ENCODE assay signal across 9 cellular contexts in genomic region chr10:119658274-119658673, GRCh38. TPM values are rescaled to one million over a fixed set of nuclear protein-coding genes. Genes with fewer than 3 reads are reported as not detected.
A peak's percentile ranks its signal among the peaks of the same experiment; 100 is the strongest.
DNase-seq lines count a peak whose midpoint lies in the region; ATAC-seq, FAIRE-seq and TF ChIP-seq lines count a peak whose summit lies in the region.
"Had no signal": no experiment of that assay in that cellular context is flagged by ENCODE, and none has a peak within 500 bp of the region (broad histone marks: within the 10 kb centered on the region; RNA-seq: fewer than 3 reads in every experiment).

No MANE protein-coding gene starts in this region.

- H2BK12ac ChIP-seq in H1 (ENCODE audit: low read depth, low read length), result peak overlapping the region; percentile 91

- H3K27me3 ChIP-seq in H1 (replicated peaks in 1 of 4; ENCODE audit: control insufficient read depth in 3 of 4, extremely low read depth in 1 of 4, insufficient read depth in 3 of 4, low read length in 3 of 4) (no peaks in the 10 kb centered on the region), WERI-Rb-1 (ENCODE audit: insufficient read depth, low read depth, severe bottlenecking) (peaks cover under 1% of the 10 kb centered on the region)

- ATAC-seq in HG02642 (IDR thresholded peaks at IDR 0.05; ENCODE audit: poor library complexity, unreplicated experiment), result no peak
- no peak for ATAC-seq in GM18867 (IDR thresholded peaks at IDR 0.05; ENCODE audit: unreplicated experiment)
- ATAC-seq in GM19455 (IDR thresholded peaks at IDR 0.05; ENCODE audit: unreplicated experiment), result no peak

- H3K18ac ChIP-seq in H1 (ENCODE audit: extremely low read depth, low read length), result no peak overlapping the region

- 0 out of 2 replicates have a peak overlapping the region, but pooled peaks have one; percentile 11 for H2BK20ac ChIP-seq in H1 (ENCODE audit: low read length)

- FAIRE-seq in H1 (lab: Jason Lieb, UNC), result no peak

- TF ChIP-seq CTCF in H1 (IDR thresholded peaks at IDR 0.05; ENCODE audit: control extremely low read depth in 1 of 3, insufficient read depth in 1 of 3, low read depth in 1 of 3, low read length in 3 of 3), result no peak
- no peak for TF ChIP-seq CTCF in WERI-Rb-1 (IDR thresholded peaks at IDR 0.05; ENCODE audit: low read depth, low read length)

- H3K79me1 ChIP-seq in H1 (ENCODE audit: low read depth, low read length), result peaks cover 2% of the 10 kb centered on the region

- peaks cover 0 to 1% of the 10 kb centered on the region in 2 experiments for H4K20me1 ChIP-seq in H1 (replicated peaks in 1 of 2; ENCODE audit: control insufficient read depth in 1 of 2, insufficient read depth in 2 of 2, low read length in 2 of 2)

- H3K4me3 ChIP-seq in H1 (ENCODE audit: extremely low read depth in 1 of 4, insufficient read depth in 2 of 4, low read depth in 3 of 4, low read length in 4 of 4) (no peak overlapping the region), mesodermal cell (ENCODE audit: extremely low read depth, insufficient read depth, low read length, poor library complexity, severe bottlenecking) (no peak overlapping the region), WERI-Rb-1 (ENCODE audit: low read depth, low read length) (no peak overlapping the region)

- H4K8ac ChIP-seq in H1 (ENCODE audit: extremely low read depth, insufficient read depth, low read length), result peak overlapping the region; percentile 28; the same call in 1 of the 2 replicates

- H3K14ac ChIP-seq in H1 (ENCODE audit: insufficient read length), result no peak overlapping the region

- H3K27ac ChIP-seq in H1 (ENCODE audit: low read depth, low read length), result peak overlapping the region; percentile 1; the same call in 1 of the 2 replicates
- H3K27ac ChIP-seq in mesodermal cell (ENCODE audit: low read depth, low read length, severe bottlenecking), result peak overlapping the region; percentile 63
- no peak overlapping the region for H3K27ac ChIP-seq in WERI-Rb-1
- H3K27ac ChIP-seq: neutrophil had no signal

- H2BK15ac ChIP-seq in H1 (ENCODE audit: low read length), result 0 out of 2 replicates have a peak overlapping the region, but pooled peaks have one; percentile 63

- TF ChIP-seq EP300 in H1 (IDR thresholded peaks at IDR 0.05; ENCODE audit: borderline replicate concordance in 1 of 2, low read depth in 2 of 2, low read length in 2 of 2), result no peak

- H3K56ac ChIP-seq in H1 (replicated peaks; ENCODE audit: insufficient read length, low read depth, low read length), result no peak overlapping the region

- H4K5ac ChIP-seq in H1 (ENCODE audit: insufficient read length, low read depth, low read length), result no peak overlapping the region

- CTCF ChIA-PET in H1 (lab: Charles Lee; ENCODE audit: partially characterized antibody), result interaction anchor here (1.0 to 2.7 kb wide), 8 partner anchors 9 to 56 kb away, joined by 3 to 9 read pairs (median 6); no protein-coding TSS in a partner anchor

- no peak overlapping the region for H3K4me2 ChIP-seq in H1 (ENCODE audit: insufficient read depth in 1 of 2, low read depth in 2 of 2, low read length in 2 of 2)

- peaks cover 0 to 8% of the 10 kb centered on the region in 2 experiments; a peak in 1 of 4 replicates for H3K79me2 ChIP-seq in H1 (ENCODE audit: control insufficient read depth in 1 of 2, insufficient read depth in 2 of 2, low read length in 2 of 2)

- no peaks in the 10 kb centered on the region for H3K36me3 ChIP-seq in H1 (ENCODE audit: control insufficient read depth in 2 of 4, insufficient read depth in 4 of 4, low read length in 3 of 4)
- H3K36me3 ChIP-seq in mesodermal cell (ENCODE audit: control insufficient read depth, insufficient read depth, low read length), result peaks cover 77% of the 10 kb centered on the region
- H3K36me3 ChIP-seq in WERI-Rb-1, result no peaks in the 10 kb centered on the region
- H3K36me3 ChIP-seq: neutrophil had no signal

- peak overlapping the region; percentile 84; the same call in 1 of the 2 replicates for H2AK5ac ChIP-seq in H1 (ENCODE audit: low read depth, low read length)

- no peaks in the 10 kb centered on the region for H3K23me2 ChIP-seq in H1 (ENCODE audit: low read depth, low read length)

- peak overlapping the region; percentile 8; the same call in 1 of the 2 replicates for H2BK5ac ChIP-seq in H1 (ENCODE audit: low read depth, low read length)

- peak overlapping the region; percentile 29 for H4K91ac ChIP-seq in H1 (replicated peaks; ENCODE audit: insufficient read length, low read length)

- peak overlapping the region in 1 of 4 experiments; percentile 40; a peak in 1 of 7 replicates for H3K9ac ChIP-seq in H1 (replicated peaks in 1 of 4; ENCODE audit: extremely low read depth in 1 of 4, low read depth in 3 of 4, low read length in 3 of 4)

- peaks cover 0 to 3% of the 10 kb centered on the region in 2 experiments; a peak in 1 of 4 replicates for H3K9me3 ChIP-seq in H1 (ENCODE audit: insufficient read depth in 2 of 2, low read depth in 1 of 2, low read length in 1 of 2)
- H3K9me3 ChIP-seq in mesodermal cell (ENCODE audit: control insufficient read depth, low read length), result no peaks in the 10 kb centered on the region
- H3K9me3 ChIP-seq in WERI-Rb-1 (ENCODE audit: severe bottlenecking), result no peaks in the 10 kb centered on the region
- H3K9me3 ChIP-seq: neutrophil had no signal

- no peak overlapping the region for H2AFZ ChIP-seq in H1 (ENCODE audit: low read length)

- no peak for TF ChIP-seq POLR2A in H1 (IDR thresholded peaks at IDR 0.05; ENCODE audit: control extremely low read depth in 1 of 2, low read depth in 2 of 2, low read length in 2 of 2)

- peak; percentile 94 for DNase-seq in Daoy (ENCODE audit: low read depth)
- peak; percentile 87 for DNase-seq in NCI-H460 (ENCODE audit: extremely low read depth, low read depth)
- DNase-seq in H1 (ENCODE audit: low read depth in 1 of 2, low spot score in 2 of 2), result peak in 1 of 2 experiments; percentile 17
- no peak for DNase-seq in WERI-Rb-1

- no peak overlapping the region for H3K4ac ChIP-seq in H1 (replicated peaks; ENCODE audit: insufficient read length, low read depth, low read length)

- no peak overlapping the region for H3K23ac ChIP-seq in H1 (ENCODE audit: insufficient read length)

- H3K4me1 ChIP-seq in H1 (replicated peaks in 1 of 4; ENCODE audit: control insufficient read depth in 3 of 4, insufficient read depth in 4 of 4, low read length in 3 of 4) (peaks cover 0 to 10% (median 5%) of the 10 kb centered on the region in 4 experiments; a peak in 3 of 7 replicates), mesodermal cell (ENCODE audit: control insufficient read depth, insufficient read depth, low read length, poor library complexity, severe bottlenecking) (peaks cover 56% of the 10 kb centered on the region)

- H2BK120ac ChIP-seq in H1 (replicated peaks; ENCODE audit: low read depth, low read length), result no peak overlapping the region

- WGBS in H1 (ENCODE audit: extremely low coverage in 1 of 2, insufficient coverage in 1 of 2, insufficient read length in 1 of 2, insufficient replicate concordance in 2 of 2, low coverage in 1 of 2, low lambda C conversion rate in 2 of 2, missing lambda C conversion rate in 1 of 2), 2 experiments, result 78% methylated on average over 13 of the region's 13 CpGs; no CpG with 5 or more reads in 1 of the 2 experiments
- WGBS in mesodermal cell (ENCODE audit: insufficient coverage in 2 of 2), 2 experiments, result 40 to 47% methylated on average over 13 of the region's 13 CpGs

- no peak for TF ChIP-seq RAD21 in H1 (IDR thresholded peaks at IDR 0.05 in 1 of 2, conservative IDR thresholded peaks at IDR 0.05 in 1 of 2; ENCODE audit: low read depth in 2 of 2, low read length in 2 of 2)

- POLR2A ChIA-PET in H1 (lab: Charles Lee; ENCODE audit: partially characterized antibody), result interaction anchor here (0.6 to 1.2 kb wide), 2 partner anchors 109 to 162 kb away, joined by 3 read pairs; no protein-coding TSS in a partner anchor

TF ChIP-seq in H1, 55 proteins besides CTCF, POLR2A, EP300 and RAD21 (continues in another document):
- TF ChIP-seq MAFK (IDR thresholded peaks at IDR 0.05; ENCODE audit: low read depth, low read length) (peak; percentile 73; the same call in 1 of the 2 replicates), CREB1 (IDR thresholded peaks at IDR 0.05) (no peak), JUND (IDR thresholded peaks at IDR 0.05; ENCODE audit: low read length) (peak; percentile 62; the same call in 1 of the 2 replicates), BACH1 (IDR thresholded peaks at IDR 0.05; ENCODE audit: low read length) (peak; percentile 88)

RNA-seq across cellular contexts. Expression of gene BAG3, which starts 7.1 kb away (rescaled TPM):
- 6.9 and 9.4 TPM in 2 replicates for total RNA-seq in Daoy (2014; rRNA removed; shearing (Covaris generic))
- total RNA-seq in NCI-H460 (2014; rRNA removed; shearing (Covaris generic)), result 16.6 and 17.6 TPM in 2 replicates
- 15.0 and 15.9 TPM in 2 replicates for polyA plus RNA-seq in NCI-H460 (2014; cell fraction: nucleus; rRNA removed)
- 13.3 and 14.6 TPM in 2 replicates for total RNA-seq in H1 (2021; fragmentation: NEBNext Ultra II Directional; extraction: Animal tissue kit (Norgen Biotek cat#: 25700))
- polyA plus RNA-seq in H1 (2011; rRNA removed), result 3.5 and 7.5 TPM in 2 replicates
- 3.0 TPM for polyA plus RNA-seq in H1 (2011; cell fraction: cytosol; rRNA removed)
- 7.0 TPM for polyA plus RNA-seq in H1 (2011; cell fraction: nucleus; rRNA removed)
- polyA plus RNA-seq in H1 (2012, experiment 1 of 2), result 10.5 to 13.6 TPM (median 12.9 TPM) in 4 replicates
- 10.4 TPM for polyA plus RNA-seq in H1 (2012, experiment 2 of 2)
- 12.1 TPM for polyA plus RNA-seq in H1 (2013, experiment 1 of 2)
- 12.1 TPM for polyA plus RNA-seq in H1 (2013, experiment 2 of 2)
- 1.7 and 2.1 TPM in 2 replicates for polyA minus RNA-seq in H1 (2011; rRNA and poly(A)+ RNA removed)
- polyA minus RNA-seq in H1 (2011; cell fraction: cytosol; rRNA and poly(A)+ RNA removed), result 6.9 TPM
- polyA minus RNA-seq in H1 (2011; cell fraction: nucleus; rRNA and poly(A)+ RNA removed), result 4.1 TPM
- 63.7 TPM for polyA plus RNA-seq in mesodermal cell (2013, experiment 1 of 2)
- polyA plus RNA-seq in mesodermal cell (2013, experiment 2 of 2), result 62.5 TPM
